Comparison of ENCODE assay signal across 1 cellular context in genomic region chr3:67113802-67114407, GRCh38.
TF ChIP-seq lines count a peak whose summit lies in the region.

No MANE protein-coding gene starts in this region.

TF ChIP-seq in HepG2, 621 proteins besides CTCF, POLR2A, EP300 and RAD21 (continued from another document and continues in another):
- 0 out of 2 replicates have a peak, but pooled peaks have one; percentile 56 for TF ChIP-seq ZNF800 (CRISPR knock-in tag; IDR thresholded peaks at IDR 0.05)
- peak; percentile 88; the same call in 1 of the 2 replicates for TF ChIP-seq ZNF782 (CRISPR knock-in tag; IDR thresholded peaks at IDR 0.05; ENCODE audit: borderline replicate concordance)
- TF ChIP-seq ZNF274 (CRISPR knock-in tag; IDR thresholded peaks at IDR 0.05), result peak; percentile 60; the same call in 1 of the 2 replicates
- no peak for TF ChIP-seq MATR3 (CRISPR knock-in tag; IDR thresholded peaks at IDR 0.05)
- no peak for TF ChIP-seq ETS1 (CRISPR knock-in tag; IDR thresholded peaks at IDR 0.05)
- TF ChIP-seq ZZZ3 (CRISPR knock-in tag; IDR thresholded peaks at IDR 0.05; ENCODE audit: borderline replicate concordance), result no peak
- peak; percentile 92 for TF ChIP-seq ZNF33B (CRISPR knock-in tag; IDR thresholded peaks at IDR 0.05)
- TF ChIP-seq ZNF775 (CRISPR knock-in tag; IDR thresholded peaks at IDR 0.05; ENCODE audit: borderline replicate concordance), result peak; percentile 40; the same call in 1 of the 2 replicates
- peak; percentile 98 for TF ChIP-seq SMC3 (IDR thresholded peaks at IDR 0.05; ENCODE audit: low read length)
- TF ChIP-seq ZNF205 (CRISPR knock-in tag; IDR thresholded peaks at IDR 0.05), result peak; percentile 94
- TF ChIP-seq THAP7 (CRISPR knock-in tag; IDR thresholded peaks at IDR 0.05), result no peak
- TF ChIP-seq GATAD2A (CRISPR knock-in tag; IDR thresholded peaks at IDR 0.05), result peak; percentile 75
- TF ChIP-seq ZMAT3 (CRISPR knock-in tag; conservative IDR thresholded peaks at IDR 0.05), result 0 out of 2 replicates have a peak, but pooled peaks have one; percentile 56
- TF ChIP-seq ZNF326 (CRISPR knock-in tag; IDR thresholded peaks at IDR 0.05; ENCODE audit: borderline replicate concordance), result 0 out of 2 replicates have a peak, but pooled peaks have one; percentile 68
- no peak for TF ChIP-seq ZNF30 (CRISPR knock-in tag; IDR thresholded peaks at IDR 0.05)
- no peak for TF ChIP-seq RBFOX2 (IDR thresholded peaks at IDR 0.05; ENCODE audit: low read depth, low read length)
- 0 out of 4 replicates have a peak, but pooled peaks of 1 of the 2 experiments have one; percentile 47 for TF ChIP-seq NR2F1 (CRISPR knock-in tag; IDR thresholded peaks at IDR 0.05)
- TF ChIP-seq POGZ (CRISPR knock-in tag; IDR thresholded peaks at IDR 0.05), result peak; percentile 28; the same call in 1 of the 2 replicates
- TF ChIP-seq ZNF20 (CRISPR knock-in tag; IDR thresholded peaks at IDR 0.05), result no peak
- TF ChIP-seq ZNF10 (CRISPR knock-in tag; IDR thresholded peaks at IDR 0.05; ENCODE audit: borderline replicate concordance, low read depth), result no peak
- TF ChIP-seq HOXD1 (CRISPR knock-in tag; IDR thresholded peaks at IDR 0.05), result no peak
- peak; percentile 91; the same call in 1 of the 2 replicates for TF ChIP-seq KLF9 (CRISPR knock-in tag; IDR thresholded peaks at IDR 0.05; ENCODE audit: low read depth)
- peak; percentile 31; the same call in 1 of the 2 replicates for TF ChIP-seq XBP1 (CRISPR knock-in tag; IDR thresholded peaks at IDR 0.05)
- TF ChIP-seq MIER2 (CRISPR knock-in tag; IDR thresholded peaks at IDR 0.05), result peak; percentile 100
- 0 out of 2 replicates have a peak, but pooled peaks have one; percentile 56 for TF ChIP-seq ZNF333 (CRISPR knock-in tag; IDR thresholded peaks at IDR 0.05; ENCODE audit: borderline replicate concordance)
- TF ChIP-seq ARNT (IDR thresholded peaks at IDR 0.05), result no peak
- TF ChIP-seq RNF219 (CRISPR knock-in tag; IDR thresholded peaks at IDR 0.05), result no peak
- no peak for TF ChIP-seq GTF2F1 (IDR thresholded peaks at IDR 0.05; ENCODE audit: low read length)
- TF ChIP-seq ZNF557 (CRISPR knock-in tag; IDR thresholded peaks at IDR 0.05), result peak; percentile 97
- peak; percentile 96 for TF ChIP-seq SNAPC2 (CRISPR knock-in tag; IDR thresholded peaks at IDR 0.05)
- peak; percentile 97 for TF ChIP-seq ZNF138 (CRISPR knock-in tag; IDR thresholded peaks at IDR 0.05; ENCODE audit: low read depth)
- peak; percentile 86; the same call in 1 of the 2 replicates for TF ChIP-seq ZNF235 (CRISPR knock-in tag; IDR thresholded peaks at IDR 0.05; ENCODE audit: borderline replicate concordance)
- TF ChIP-seq SRSF9 (IDR thresholded peaks at IDR 0.05; ENCODE audit: borderline replicate concordance, insufficient read depth, low read depth, low read length, poor library complexity, severe bottlenecking), result no peak
- TF ChIP-seq HNF1A (IDR thresholded peaks at IDR 0.05; ENCODE audit: low read depth), result no peak
- 0 out of 2 replicates have a peak, but pooled peaks have one; percentile 25 for TF ChIP-seq HNF1A (CRISPR knock-in tag; IDR thresholded peaks at IDR 0.05; ENCODE audit: borderline replicate concordance)
- TF ChIP-seq AKAP8 (CRISPR knock-in tag; IDR thresholded peaks at IDR 0.05), result no peak
- no peak for TF ChIP-seq USF2 (IDR thresholded peaks at IDR 0.05; ENCODE audit: low read depth, low read length)
- no peak for TF ChIP-seq USF2 (CRISPR knock-in tag; IDR thresholded peaks at IDR 0.05; ENCODE audit: borderline replicate concordance)
- peak; percentile 98 for TF ChIP-seq ZNF331 (CRISPR knock-in tag; IDR thresholded peaks at IDR 0.05)
- peak; percentile 69 for TF ChIP-seq TARDBP (CRISPR knock-in tag; IDR thresholded peaks at IDR 0.05)
- TF ChIP-seq ZNF12 (CRISPR knock-in tag; IDR thresholded peaks at IDR 0.05), result peak; percentile 93
- TF ChIP-seq SP140L (CRISPR knock-in tag; IDR thresholded peaks at IDR 0.05; ENCODE audit: borderline replicate concordance), result peak; percentile 98; the same call in 1 of the 2 replicates
- peak; percentile 55; the same call in 1 of the 2 replicates for TF ChIP-seq MXD1 (CRISPR knock-in tag; IDR thresholded peaks at IDR 0.05)
- TF ChIP-seq ZNF292 (CRISPR knock-in tag; IDR thresholded peaks at IDR 0.05; ENCODE audit: borderline replicate concordance, low read depth), result no peak; the same call in 1 of the 2 replicates
- no peak for TF ChIP-seq SYNCRIP (IDR thresholded peaks at IDR 0.05; ENCODE audit: insufficient read depth, low read depth, low read length)
- no peak for TF ChIP-seq NR3C1 (CRISPR knock-in tag; IDR thresholded peaks at IDR 0.05)
- no peak for TF ChIP-seq GMEB2 (CRISPR knock-in tag; IDR thresholded peaks at IDR 0.05; ENCODE audit: low read depth)
- TF ChIP-seq ZNF598 (CRISPR knock-in tag; IDR thresholded peaks at IDR 0.05; ENCODE audit: borderline replicate concordance), result no peak
- TF ChIP-seq TGIF2 (CRISPR knock-in tag; IDR thresholded peaks at IDR 0.05), result peak; percentile 99
- TF ChIP-seq ZNF550 (CRISPR knock-in tag; IDR thresholded peaks at IDR 0.05; ENCODE audit: borderline replicate concordance), result no peak
- TF ChIP-seq ZNF589 (CRISPR knock-in tag; conservative IDR thresholded peaks at IDR 0.05), result peak; percentile 87; the same call in 1 of the 2 replicates
- TF ChIP-seq MXD4 (CRISPR knock-in tag; IDR thresholded peaks at IDR 0.05), result peak; percentile 89; the same call in 1 of the 2 replicates
- TF ChIP-seq ZNF446 (CRISPR knock-in tag; IDR thresholded peaks at IDR 0.05), result peak; percentile 84; the same call in 1 of the 2 replicates
- TF ChIP-seq MEIS2 (CRISPR knock-in tag; IDR thresholded peaks at IDR 0.05), result peak; percentile 93; the same call in 1 of the 2 replicates
- no peak for TF ChIP-seq ZNF737 (CRISPR knock-in tag; IDR thresholded peaks at IDR 0.05; ENCODE audit: borderline replicate concordance)
- no peak for TF ChIP-seq ZBTB3 (CRISPR knock-in tag; IDR thresholded peaks at IDR 0.05; ENCODE audit: borderline replicate concordance, low read depth)
